8 cellular contexts compared by ENCODE assay signal in the genomic region with DNA sequence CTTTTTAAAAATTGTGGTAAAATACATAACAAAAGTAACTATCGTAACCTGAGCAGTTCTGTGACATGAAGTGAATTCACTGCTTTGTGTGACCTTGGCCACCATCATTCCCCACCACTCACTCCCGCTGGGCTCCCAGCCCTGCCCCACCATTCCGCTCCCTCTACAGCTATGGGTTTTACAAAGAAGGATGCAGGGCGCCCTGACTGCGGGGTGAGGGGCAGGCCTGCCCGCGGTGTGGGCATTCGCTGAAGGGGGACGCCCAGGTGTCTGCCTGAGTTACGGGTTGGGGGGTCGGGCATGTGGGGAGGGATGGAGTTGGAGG. TPM values are rescaled to one million over a fixed set of nuclear protein-coding genes. Genes with fewer than 3 reads are reported as not detected.
DNase-seq lines count a peak whose midpoint lies in the region; ATAC-seq, FAIRE-seq and TF ChIP-seq lines count a peak whose summit lies in the region.

A gene with protein sequence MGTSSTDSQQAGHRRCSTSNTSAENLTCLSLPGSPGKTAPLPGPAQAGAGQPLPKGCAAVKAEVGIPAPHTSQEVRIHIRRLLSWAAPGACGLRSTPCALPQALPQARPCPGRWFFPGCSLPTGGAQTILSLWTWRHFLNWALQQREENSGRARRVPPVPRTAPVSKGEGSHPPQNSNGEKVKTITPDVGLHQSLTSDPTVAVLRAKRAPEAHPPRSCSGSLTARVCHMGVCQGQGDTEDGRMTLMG (minus strand): TSS at position 38 of the 325 bp plus-strand sequence. CDS start 335 bp downstream, outside the sequence.

- no peak for DNase-seq in heart right ventricle
- no peak for DNase-seq in Right ventricle myocardium inferior (ENCODE audit: missing footprints)
- no peak for DNase-seq in adrenal gland
- no peak for DNase-seq in HepG2 (ENCODE audit: low spot score)
- DNase-seq in transverse colon: no peak
- DNase-seq in glomerular visceral epithelial cell (ENCODE audit: extremely low spot score): no peak

- TF ChIP-seq POLR2A in adrenal gland (IDR thresholded peaks at IDR 0.05) (no peak), HepG2 (IDR thresholded peaks at IDR 0.05; ENCODE audit: insufficient read depth in 1 of 2, low read depth in 2 of 2, low read length in 2 of 2) (no peak), transverse colon (IDR thresholded peaks at IDR 0.05) (no peak)

- H3K27ac ChIP-seq in heart right ventricle: peak within 1 kb of the TSS; percentile 55 to 94 (median 86)
- H3K27ac ChIP-seq in adrenal gland: peak within 1 kb of the TSS; percentile 82 to 99 (median 96)
- peak within 1 kb of the TSS; percentile 75 for H3K27ac ChIP-seq in HepG2 (ENCODE audit: extremely low read length, insufficient read depth, low read length)
- peak within 1 kb of the TSS; percentile 96 to 98 (median 97) for H3K27ac ChIP-seq in transverse colon

- POLR2A ChIA-PET in HepG2 (lab: Yijun Ruan, JAX): interaction anchor here (1.2 to 1.3 kb wide), 2 partner anchors 11 to 18 kb away, joined by 3 to 10 read pairs; a partner anchor contains a TSS

- TF ChIP-seq EP300 in HepG2 (IDR thresholded peaks at IDR 0.05; ENCODE audit: low read depth in 2 of 2, low read length in 2 of 2) (no peak), HepG2 (CRISPR knock-in tag; IDR thresholded peaks at IDR 0.05; ENCODE audit: borderline replicate concordance) (no peak), transverse colon (IDR thresholded peaks at IDR 0.05; ENCODE audit: low read depth) (no peak)

- 11 to 17% methylated on average over 11 of the region's 11 CpGs for WGBS in heart right ventricle, 2 donors
- WGBS in adrenal gland, 4 donors: 8 to 13% (median 12%) methylated on average over 10 to 11 of the region's 11 CpGs
- WGBS in HepG2 (ENCODE audit: low lambda C conversion rate): 86% methylated on average over 6 of the region's 11 CpGs
- 21% methylated on average over 11 of the region's 11 CpGs; no CpG with 5 or more reads in 1 of the 2 donors for WGBS in transverse colon (ENCODE audit: low coverage in 1 of 2), 2 donors

- no peak for TF ChIP-seq RAD21 in HepG2 (CRISPR knock-in tag; IDR thresholded peaks at IDR 0.05)

- H3K36me3 ChIP-seq in heart right ventricle (peaks cover 0 to 42% (median 11%) of the 10 kb centered on the region in 9 donors), adrenal gland (replicated peaks in 1 of 2) (peaks cover 0 to 33% of the 10 kb centered on the region in 2 donors), HepG2 (replicated peaks in 1 of 2; ENCODE audit: control insufficient read depth in 1 of 2, insufficient read depth in 2 of 2, low read length in 2 of 2) (peaks cover 11 to 32% of the 10 kb centered on the region in 2 experiments), transverse colon (peaks cover 0 to 6% (median 2%) of the 10 kb centered on the region in 4 donors)

- no peak for FAIRE-seq in HepG2 (lab: Jason Lieb, UNC)

- no peak within 1 kb of the TSS for H2AFZ ChIP-seq in HepG2 (ENCODE audit: low read length)

- H3K9me3 ChIP-seq in heart right ventricle: no peaks in the 10 kb centered on the region
- no peaks in the 10 kb centered on the region for H3K9me3 ChIP-seq in adrenal gland (replicated peaks in 1 of 3)
- no peaks in the 10 kb centered on the region for H3K9me3 ChIP-seq in HepG2 (ENCODE audit: low read length)
- H3K9me3 ChIP-seq in transverse colon: no peaks in the 10 kb centered on the region

- H3K4me2 ChIP-seq in HepG2 (ENCODE audit: low read depth, low read length): peak within 1 kb of the TSS; percentile 92

- intact Hi-C loops in heart right ventricle (cut with DNase I): no loop called here
- intact Hi-C loops in Right ventricle myocardium inferior (cut with DNase I): no loop called here
- intact Hi-C loops in adrenal gland (cut with DNase I): no loop called here
- intact Hi-C loops in HepG2 (cut with micrococcal nuclease; ENCODE audit: unreplicated experiment): no loop called here
- intact Hi-C loops in transverse colon (cut with DNase I; ENCODE audit: low total_unique reads): no loop called here

- H4K20me1 ChIP-seq in HepG2 (ENCODE audit: insufficient read depth, low read length): no peaks in the 10 kb centered on the region

- peaks cover 9% of the 10 kb centered on the region for H3K79me2 ChIP-seq in HepG2 (ENCODE audit: insufficient read depth, low read length)

- CTCF ChIA-PET in HepG2 (lab: Yijun Ruan, JAX; ENCODE audit: low intra/inter-chr PET ratio, low total read pairs): no interaction called here

- in situ Hi-C loops in HepG2 (cut with HindIII; ENCODE audit: extremely low pct_ligation_motif_present, low pct_unique_long_range_greater_than_20kb): no loop called here
- in situ Hi-C loops in transverse colon (cut with MboI; ENCODE audit: low pct_ligation_motif_present in 1 of 4, low pct_unique_long_range_greater_than_20kb in 1 of 4, low sequenced_read_pairs in 3 of 4): no loop called here

- H3K4me3 ChIP-seq in heart right ventricle (peak within 1 kb of the TSS; percentile 47 to 77 (median 66)), adrenal gland (peak within 1 kb of the TSS in 3 of 4 donors; percentile 42 to 63 (median 57)), HepG2 (replicated peaks in 1 of 3; ENCODE audit: insufficient read depth in 1 of 3, low read depth in 2 of 3, low read length in 3 of 3) (peak within 1 kb of the TSS; percentile 47 to 77 (median 69); a peak in 4 of 6 replicates), transverse colon (peak within 1 kb of the TSS; percentile 41 to 63 (median 58))

- H3K4me1 ChIP-seq in heart right ventricle: peaks cover 0 to 32% (median 12%) of the 10 kb centered on the region in 9 donors
- H3K4me1 ChIP-seq in adrenal gland (replicated peaks in 1 of 2): peaks cover 8 to 20% of the 10 kb centered on the region in 2 donors
- peaks cover 59% of the 10 kb centered on the region for H3K4me1 ChIP-seq in HepG2 (ENCODE audit: insufficient read depth, low read length)
- H3K4me1 ChIP-seq in transverse colon: peaks cover 5 to 21% (median 14%) of the 10 kb centered on the region in 4 donors

- H3K27me3 ChIP-seq in heart right ventricle (no peaks in the 10 kb centered on the region), adrenal gland (no peaks in the 10 kb centered on the region), HepG2 (ENCODE audit: control insufficient read depth in 1 of 2, insufficient read depth in 2 of 2, low read length in 2 of 2) (no peaks in the 10 kb centered on the region), transverse colon (no peaks in the 10 kb centered on the region)

- no peak for TF ChIP-seq CTCF in heart right ventricle (IDR thresholded peaks at IDR 0.05)
- TF ChIP-seq CTCF in adrenal gland (IDR thresholded peaks at IDR 0.05): no peak
- no peak for TF ChIP-seq CTCF in HepG2 (CRISPR knock-in tag; IDR thresholded peaks at IDR 0.05)
- no peak for TF ChIP-seq CTCF in transverse colon (IDR thresholded peaks at IDR 0.05)

- no TSS peak for BruUV-seq in HepG2 (replicated peaks; lab: Mats Ljungman, UMichigan)

- ATAC-seq in heart right ventricle (peak in 2 of 8 donors; percentile 0 to 3), Right ventricle myocardium inferior (no peak), HepG2 (no peak), HG02870 (IDR thresholded peaks at IDR 0.05; ENCODE audit: unreplicated experiment) (no peak), HG02884 (IDR thresholded peaks at IDR 0.05; ENCODE audit: unreplicated experiment) (no peak)

- H3K9ac ChIP-seq in HepG2 (ENCODE audit: insufficient read depth, low read depth, low read length): peak within 1 kb of the TSS; percentile 67

TF ChIP-seq in HepG2, 621 proteins besides CTCF, POLR2A, EP300 and RAD21 (continues in another document):
- TF ChIP-seq PAWR (CRISPR knock-in tag; IDR thresholded peaks at IDR 0.05; ENCODE audit: borderline replicate concordance): 0 out of 2 replicates have a peak, but pooled peaks have one; percentile 9
- TF ChIP-seq ZKSCAN5 (CRISPR knock-in tag; IDR thresholded peaks at IDR 0.05): no peak
- TF ChIP-seq MTA1 (CRISPR knock-in tag; IDR thresholded peaks at IDR 0.05; ENCODE audit: borderline replicate concordance): peak; percentile 25; the same call in 1 of the 2 replicates
- 0 out of 2 replicates have a peak, but pooled peaks have one; percentile 6 for TF ChIP-seq ZNF780A (CRISPR knock-in tag; IDR thresholded peaks at IDR 0.05)

RNA-seq across cellular contexts. Expression of the gene that starts here (rescaled TPM):
- not detected for total RNA-seq in heart right ventricle
- polyA plus RNA-seq in heart right ventricle: under 1 TPM; 0.20 to 0.44 TPM
- total RNA-seq in Right ventricle myocardium inferior: not detected
- total RNA-seq in adrenal gland: not detected
- 1 to 10 TPM in 2 of 3 donors, not detected in 1; 1.3 to 1.4 TPM for polyA plus RNA-seq in adrenal gland
- total RNA-seq in HepG2 (2016; rRNA removed; fragmentation: Illumina TruSeq; extraction: Trizol): not detected in 2 replicates
- total RNA-seq in HepG2 (2016; cell fraction: cytosol; rRNA removed; fragmentation: Illumina TruSeq; extraction: Trizol; ENCODE audit: low read depth): not detected in 2 replicates
- not detected in 2 replicates for total RNA-seq in HepG2 (2016; cell fraction: insoluble cytoplasmic fraction; rRNA removed; fragmentation: Illumina TruSeq; extraction: Trizol)
- not detected in 2 replicates for total RNA-seq in HepG2 (2016; cell fraction: membrane; rRNA removed; fragmentation: Illumina TruSeq; extraction: Trizol)
- not detected in 2 replicates for total RNA-seq in HepG2 (2016; cell fraction: nucleus; rRNA removed; fragmentation: Illumina TruSeq; extraction: Trizol)
- 0.04 TPM in 1 of 2 replicates, not detected in the other for polyA plus RNA-seq in HepG2 (2011; rRNA removed)
- polyA plus RNA-seq in HepG2 (2011; cell fraction: cytosol; rRNA removed): not detected in 2 replicates
- polyA plus RNA-seq in HepG2 (2011; cell fraction: nucleus; rRNA removed): 0.16 TPM in 1 of 2 replicates, not detected in the other
- not detected in 2 replicates for polyA plus RNA-seq in HepG2 (2012)
- not detected in 2 replicates for polyA plus RNA-seq in HepG2 (2016; cell fraction: cytosol; fragmentation: Illumina TruSeq; extraction: Trizol; ENCODE audit: low read depth)
- not detected in 2 replicates for polyA plus RNA-seq in HepG2 (2016; cell fraction: insoluble cytoplasmic fraction; fragmentation: Illumina TruSeq; extraction: Trizol; ENCODE audit: low read depth)
- not detected in 2 replicates for polyA plus RNA-seq in HepG2 (2016; cell fraction: membrane; fragmentation: Illumina TruSeq; extraction: Trizol; ENCODE audit: low read depth)
- polyA plus RNA-seq in HepG2 (2016; cell fraction: nucleus; fragmentation: Illumina TruSeq; extraction: Trizol; ENCODE audit: insufficient read depth, low read depth): not detected in 2 replicates
- 0.10 and 0.16 TPM in 2 replicates for polyA minus RNA-seq in HepG2 (2011; rRNA and poly(A)+ RNA removed; ENCODE audit: low replicate concordance)
- not detected in 2 replicates for polyA minus RNA-seq in HepG2 (2011; cell fraction: cytosol; rRNA and poly(A)+ RNA removed)
- polyA minus RNA-seq in HepG2 (2011; cell fraction: nucleus; rRNA and poly(A)+ RNA removed): 0.37 and 0.52 TPM in 2 replicates
- 1 to 10 TPM in 2 of 4 donors, not detected in 2; 1.9 to 3.1 TPM for total RNA-seq in transverse colon
